ENCODE assay signal across 11 cellular contexts in the genomic region with DNA sequence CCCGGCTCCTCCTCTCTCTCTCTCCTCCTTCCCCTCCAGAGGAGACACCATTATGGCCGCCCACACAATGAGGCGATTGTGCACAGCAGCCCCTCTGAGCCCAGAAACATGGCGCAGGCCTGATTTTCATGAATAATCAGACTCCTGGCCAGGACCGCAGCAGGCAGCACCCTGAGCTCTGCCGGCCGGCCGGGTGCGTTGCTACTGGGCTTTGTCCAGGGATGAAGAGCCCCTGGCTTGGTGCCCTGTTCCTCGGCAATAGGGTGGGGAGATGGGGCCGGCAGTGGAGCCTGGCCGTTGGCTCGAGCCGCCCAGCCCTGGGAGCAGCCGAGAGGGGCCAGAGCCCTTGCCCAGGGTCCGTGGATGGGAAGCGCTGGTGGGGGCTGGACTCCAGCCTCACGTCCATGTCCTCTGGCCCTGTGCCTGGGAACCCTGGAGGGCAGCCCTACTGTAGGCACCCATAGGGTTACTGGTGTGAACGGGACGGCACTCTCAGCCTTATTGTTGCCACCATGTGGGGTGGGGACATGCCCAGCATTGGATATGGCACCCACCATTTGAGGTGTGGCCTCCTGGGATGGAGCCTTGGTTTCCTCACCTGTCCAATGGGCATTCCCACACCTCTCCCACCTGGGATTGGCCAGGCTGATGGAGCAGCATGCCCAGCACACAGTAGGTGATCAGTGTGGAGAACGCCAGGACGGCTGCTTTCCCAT.
DNase-seq lines count a peak whose midpoint lies in the region; ATAC-seq, FAIRE-seq and TF ChIP-seq lines count a peak whose summit lies in the region.
"Had no signal": no experiment of that assay in that cellular context is flagged by ENCODE, and none has a peak within 500 bp of the region (broad histone marks: within the 10 kb centered on the region; RNA-seq: fewer than 3 reads in every experiment).

No MANE protein-coding gene starts in this region.

- H3K9me2 ChIP-seq in PC-3 (replicated peaks; ENCODE audit: low read length), result no peaks in the 10 kb centered on the region

- H3K27ac ChIP-seq in PC-3 (ENCODE audit: low read length), result peak overlapping the region; percentile 9; the same call in 1 of the 2 replicates
- H3K27ac ChIP-seq in dorsolateral prefrontal cortex, result peak overlapping the region in 54 of 59 donors; percentile 26 to 88 (median 76)
- H3K27ac ChIP-seq in HepG2 (ENCODE audit: extremely low read length, insufficient read depth, low read length), result no peak overlapping the region
- peak overlapping the region; percentile 10 to 66 (median 28) for H3K27ac ChIP-seq in transverse colon
- no peak overlapping the region for H3K27ac ChIP-seq in SJCRH30

- H3K27me3 ChIP-seq in PC-3 (ENCODE audit: low read length) (no peaks in the 10 kb centered on the region), dorsolateral prefrontal cortex (no peaks in the 10 kb centered on the region), HepG2 (ENCODE audit: control insufficient read depth in 1 of 2, insufficient read depth in 2 of 2, low read length in 2 of 2) (peaks cover 6 to 70% of the 10 kb centered on the region in 2 experiments; a peak in 4 of 5 replicates), transverse colon (no peaks in the 10 kb centered on the region), SJCRH30 (peaks cover 13% of the 10 kb centered on the region; the same call in 1 of the 2 replicates)

- ATAC-seq in PC-3 (peak; percentile 42), HepG2 (peak; percentile 15; the same call in 2 of the 3 replicates)

- H3K4me1 ChIP-seq in PC-3 (ENCODE audit: insufficient read depth, low read length), result no peaks in the 10 kb centered on the region
- no peaks in the 10 kb centered on the region for H3K4me1 ChIP-seq in HepG2 (ENCODE audit: insufficient read depth, low read length)
- H3K4me1 ChIP-seq in transverse colon, result peaks cover 0 to 16% (median 9%) of the 10 kb centered on the region in 4 donors
- H3K4me1 ChIP-seq in SJCRH30, result peaks cover 15% of the 10 kb centered on the region

- H3K79me2 ChIP-seq in PC-3 (ENCODE audit: low read length) (no peaks in the 10 kb centered on the region), HepG2 (ENCODE audit: insufficient read depth, low read length) (no peaks in the 10 kb centered on the region)

- POLR2A ChIA-PET in PC-3 (lab: Charles Lee; ENCODE audit: unreplicated experiment), result no interaction called here
- POLR2A ChIA-PET in HepG2 (lab: Yijun Ruan, JAX), result no interaction called here

- H4K20me1 ChIP-seq in PC-3 (ENCODE audit: low read length) (no peaks in the 10 kb centered on the region), HepG2 (ENCODE audit: insufficient read depth, low read length) (peaks cover 3% of the 10 kb centered on the region; the same call in 1 of the 2 replicates)

- no peak overlapping the region for H3K4me3 ChIP-seq in PC-3 (ENCODE audit: low read length)
- peak overlapping the region in 38 of 59 donors; percentile 0 to 53 (median 24) for H3K4me3 ChIP-seq in dorsolateral prefrontal cortex
- no peak overlapping the region for H3K4me3 ChIP-seq in HepG2 (replicated peaks in 1 of 3; ENCODE audit: insufficient read depth in 1 of 3, low read depth in 2 of 3, low read length in 3 of 3)
- peak overlapping the region in 1 of 4 donors; percentile 16 for H3K4me3 ChIP-seq in transverse colon
- H3K4me3 ChIP-seq in SJCRH30, result no peak overlapping the region

- CTCF ChIA-PET in PC-3 (lab: Charles Lee), result interaction anchor here (1.6 kb wide), 1 partner anchor 103 kb away, joined by 12 read pairs; the partner anchor contains the start of gene SORCS2
- CTCF ChIA-PET in HepG2 (lab: Yijun Ruan, JAX; ENCODE audit: low intra/inter-chr PET ratio, low total read pairs), result interaction anchor here (1.1 kb wide), 1 partner anchor 103 kb away, joined by 4 read pairs; the partner anchor contains the start of gene SORCS2

- H3K36me3 ChIP-seq in PC-3 (ENCODE audit: low read depth, low read length) (no peaks in the 10 kb centered on the region), HepG2 (replicated peaks in 1 of 2; ENCODE audit: control insufficient read depth in 1 of 2, insufficient read depth in 2 of 2, low read length in 2 of 2) (no peaks in the 10 kb centered on the region), transverse colon (no peaks in the 10 kb centered on the region), SJCRH30 (no peaks in the 10 kb centered on the region)

- TF ChIP-seq RAD21 in HepG2 (CRISPR knock-in tag; IDR thresholded peaks at IDR 0.05), result no peak

- H3K4me2 ChIP-seq in PC-3 (ENCODE audit: low read length) (no peak overlapping the region), HepG2 (ENCODE audit: low read depth, low read length) (no peak overlapping the region)

- H2AFZ ChIP-seq in PC-3 (ENCODE audit: low read length) (no peak overlapping the region), HepG2 (ENCODE audit: low read length) (no peak overlapping the region)

- BruUV-seq in PC-3 (replicated peaks; lab: Mats Ljungman, UMichigan) (no TSS peak), HepG2 (replicated peaks; lab: Mats Ljungman, UMichigan) (no TSS peak)

- no peaks in the 10 kb centered on the region for H3K9me3 ChIP-seq in PC-3 (ENCODE audit: low read length)
- no peaks in the 10 kb centered on the region for H3K9me3 ChIP-seq in HepG2 (ENCODE audit: low read length)
- no peaks in the 10 kb centered on the region for H3K9me3 ChIP-seq in transverse colon
- H3K9me3 ChIP-seq in SJCRH30 (replicated peaks), result no peaks in the 10 kb centered on the region

- no peak for TF ChIP-seq CTCF in PC-3 (conservative IDR thresholded peaks at IDR 0.05; ENCODE audit: low read depth, low read length)
- TF ChIP-seq CTCF in dorsolateral prefrontal cortex (IDR thresholded peaks at IDR 0.05 in 54 of 56, conservative IDR thresholded peaks at IDR 0.05 in 2 of 56; ENCODE audit: low read depth in 1 of 56, partially characterized antibody in 56 of 56), result peak in 11 of 56 donors; percentile 8 to 36 (median 19)
- TF ChIP-seq CTCF in HepG2 (CRISPR knock-in tag; IDR thresholded peaks at IDR 0.05), result no peak
- no peak for TF ChIP-seq CTCF in transverse colon (IDR thresholded peaks at IDR 0.05)

- H3K9ac ChIP-seq in PC-3 (ENCODE audit: low read length) (peak overlapping the region; percentile 32; the same call in 1 of the 2 replicates), HepG2 (ENCODE audit: insufficient read depth, low read depth, low read length) (no peak overlapping the region)

- no peak for TF ChIP-seq EP300 in HepG2 (IDR thresholded peaks at IDR 0.05; ENCODE audit: low read depth in 2 of 2, low read length in 2 of 2)
- TF ChIP-seq EP300 in HepG2 (CRISPR knock-in tag; IDR thresholded peaks at IDR 0.05; ENCODE audit: borderline replicate concordance), result no peak
- no peak for TF ChIP-seq EP300 in transverse colon (IDR thresholded peaks at IDR 0.05; ENCODE audit: low read depth)

- WGBS in HepG2 (ENCODE audit: low lambda C conversion rate), result 9% methylated on average over 10 of the region's 22 CpGs
- 53% methylated on average over 20 of the region's 22 CpGs; no CpG with 5 or more reads in 1 of the 2 donors for WGBS in transverse colon (ENCODE audit: low coverage in 1 of 2), 2 donors

- TF ChIP-seq POLR2A in HepG2 (IDR thresholded peaks at IDR 0.05; ENCODE audit: insufficient read depth in 1 of 2, low read depth in 2 of 2, low read length in 2 of 2) (no peak), transverse colon (IDR thresholded peaks at IDR 0.05) (no peak)

- no peaks in the 10 kb centered on the region for H3F3A ChIP-seq in PC-3 (ENCODE audit: low read length, unreplicated experiment)

- intact Hi-C loops in PC-3 (cut with micrococcal nuclease) (no loop called here), dorsolateral prefrontal cortex (cut with DNase I) (loop anchor here (5.0 to 10.0 kb wide), 4 partner anchors 167 to 321 kb away; no protein-coding TSS in a partner anchor), HepG2 (cut with micrococcal nuclease; ENCODE audit: unreplicated experiment) (no loop called here), transverse colon (cut with DNase I; ENCODE audit: low total_unique reads) (loop anchor here (1.0 kb wide), 1 partner anchor 103 kb away; the partner anchor contains the start of gene SORCS2)

- DNase-seq in PC-3, result no peak
- DNase-seq in dorsolateral prefrontal cortex, result peak; percentile 38 to 95 (median 90)
- no peak for DNase-seq in HepG2 (ENCODE audit: low spot score)
- DNase-seq in transverse colon, result peak; percentile 34
- DNase-seq in iPS-NIHi11 (ENCODE audit: low spot score), result no peak
- no peak for DNase-seq in NCI-H2171 treated with DMSO at 0.1 percent for 48 hours (lab: John Stamatoyannopoulos, UW)
- DNase-seq in SJCRH30, result no peak
- DNase-seq: COR-L47, NCI-H1417 treated with DMSO at 0.1 percent for 48 hours, OCI-M1 had no signal

- FAIRE-seq in HepG2 (lab: Jason Lieb, UNC), result no peak
- FAIRE-seq: endothelial cell of umbilical vein had no signal

- in situ Hi-C loops in HepG2 (cut with HindIII; ENCODE audit: extremely low pct_ligation_motif_present, low pct_unique_long_range_greater_than_20kb), result no loop called here
- in situ Hi-C loops in transverse colon (cut with MboI; ENCODE audit: low pct_ligation_motif_present in 1 of 4, low pct_unique_long_range_greater_than_20kb in 1 of 4, low sequenced_read_pairs in 3 of 4), result loop anchor here in 1 of 4 donors (10.0 kb wide), 1 partner anchor 101 kb away; the partner anchor contains the start of gene SORCS2

TF ChIP-seq in HepG2, 621 proteins besides CTCF, POLR2A, EP300 and RAD21:
- TF ChIP-seq, protein P1, sequence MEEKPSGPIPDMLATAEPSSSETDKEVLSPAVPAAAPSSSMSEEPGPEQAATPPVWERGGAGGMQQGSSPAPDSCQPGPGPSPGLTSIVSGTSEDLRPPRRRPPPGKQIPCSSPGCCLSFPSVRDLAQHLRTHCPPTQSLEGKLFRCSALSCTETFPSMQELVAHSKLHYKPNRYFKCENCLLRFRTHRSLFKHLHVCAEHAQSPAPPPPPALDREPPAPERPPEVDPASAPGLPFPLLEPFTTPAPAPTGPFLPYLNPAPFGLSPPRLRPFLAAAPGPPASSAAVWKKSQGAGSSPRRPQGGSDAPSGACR (CRISPR knock-in tag; IDR thresholded peaks at IDR 0.05), result no peak
- TF ChIP-seq, protein P2, sequence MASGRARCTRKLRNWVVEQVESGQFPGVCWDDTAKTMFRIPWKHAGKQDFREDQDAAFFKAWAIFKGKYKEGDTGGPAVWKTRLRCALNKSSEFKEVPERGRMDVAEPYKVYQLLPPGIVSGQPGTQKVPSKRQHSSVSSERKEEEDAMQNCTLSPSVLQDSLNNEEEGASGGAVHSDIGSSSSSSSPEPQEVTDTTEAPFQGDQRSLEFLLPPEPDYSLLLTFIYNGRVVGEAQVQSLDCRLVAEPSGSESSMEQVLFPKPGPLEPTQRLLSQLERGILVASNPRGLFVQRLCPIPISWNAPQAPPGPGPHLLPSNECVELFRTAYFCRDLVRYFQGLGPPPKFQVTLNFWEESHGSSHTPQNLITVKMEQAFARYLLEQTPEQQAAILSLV (CRISPR knock-in tag; IDR thresholded peaks at IDR 0.05; ENCODE audit: borderline replicate concordance), result 0 out of 2 replicates have a peak, but pooled peaks have one; percentile 13
- TF ChIP-seq KLF6 (CRISPR knock-in tag; IDR thresholded peaks at IDR 0.05), result no peak
TF ChIP-seq in HepG2: peak in this region for 1.

Comparison
In these comparisons a context has a peak if more than half of its experiments do, and no peak if none do; other contexts are left out.
1. DNase-seq: peak in dorsolateral prefrontal cortex (10 of 10) and transverse colon (single experiment); none in PC-3 (single experiment), HepG2 (single experiment), iPS-NIHi11 (single experiment), NCI-H2171 treated with DMSO at 0.1 percent for 48 hours (single experiment) and SJCRH30 (0 of 2).
2. H3K27ac ChIP-seq: peak in PC-3 (single experiment), dorsolateral prefrontal cortex (54 of 59) and transverse colon (4 of 4); none in HepG2 (single experiment) and SJCRH30 (single experiment).
3. H3K4me3 ChIP-seq: peak in dorsolateral prefrontal cortex (38 of 59); none in PC-3 (single experiment), HepG2 (0 of 3) and SJCRH30 (single experiment).
4. intact Hi-C loops: an anchor here in dorsolateral prefrontal cortex (5.0 to 10.0 kb wide) and transverse colon (1.0 kb wide); none called in PC-3 and HepG2.